ENCODE assay signal across 8 cellular contexts in genomic region chr22:30423959-30424380, GRCh38. TPM values are rescaled to one million over a fixed set of nuclear protein-coding genes. Genes with fewer than 3 reads are reported as not detected.
DNase-seq lines count a peak whose midpoint lies in the region; ATAC-seq and TF ChIP-seq lines count a peak whose summit lies in the region.

No MANE protein-coding gene starts in this region.

- H4K20me1 ChIP-seq in PC-9 (ENCODE audit: insufficient read depth): no peaks in the 10 kb centered on the region

- CTCF ChIA-PET in PC-9 (lab: Charles Lee): interaction anchor here (0.6 to 1.5 kb wide), 6 partner anchors 16 to 98 kb away, joined by 3 to 5 read pairs (median 3); partner anchors contain the start of gene TBC1D10A

- H3K4me3 Mint-ChIP-seq in activated T-cell treated with anti-CD3 and anti-CD28 coated beads, Interleukin-2, amount 50 U/mL, for 4 hours: peak overlapping the region; percentile 93

- peaks cover 74% of the 10 kb centered on the region for H3F3A ChIP-seq in PC-9 (ENCODE audit: insufficient read depth, low read depth)

- no peaks in the 10 kb centered on the region for H3K9me3 ChIP-seq in PC-9 (ENCODE audit: insufficient read depth, low read depth)
- H3K9me3 ChIP-seq in esophagus (ENCODE audit: control insufficient read depth in 2 of 2, insufficient read depth in 1 of 2, low read depth in 1 of 2, low read length in 1 of 2): no peaks in the 10 kb centered on the region
- H3K9me3 ChIP-seq in mucosa of rectum (ENCODE audit: control insufficient read depth in 2 of 2, low read length in 2 of 2): no peaks in the 10 kb centered on the region

- H3K4me2 ChIP-seq in PC-9: peak overlapping the region; percentile 88

- H3K79me2 ChIP-seq in PC-9 (ENCODE audit: low read depth): peaks cover 24% of the 10 kb centered on the region

- H3K27me3 ChIP-seq in PC-9 (ENCODE audit: insufficient read depth, low read depth): no peaks in the 10 kb centered on the region
- H3K27me3 ChIP-seq in esophagus (ENCODE audit: control insufficient read depth in 1 of 2, insufficient read depth in 2 of 2, low read length in 2 of 2): no peaks in the 10 kb centered on the region
- H3K27me3 ChIP-seq in mucosa of rectum (ENCODE audit: control insufficient read depth in 2 of 2, insufficient read depth in 2 of 2, low read length in 2 of 2): no peaks in the 10 kb centered on the region

- H3K9ac ChIP-seq in mucosa of rectum (ENCODE audit: low read depth in 1 of 2, low read length in 2 of 2): peak overlapping the region; percentile 89 to 91

- 0% methylated on average over 25 of the region's 25 CpGs for WGBS in esophagus, 2 donors

- ATAC-seq in GM21723 (IDR thresholded peaks at IDR 0.05; ENCODE audit: unreplicated experiment): peak; percentile 80
- peak; percentile 86 to 87 for ATAC-seq in activated T-cell treated with anti-CD3 and anti-CD28 coated beads, Interleukin-2, amount 50 U/mL, for 4 hours

- DNase-seq in DMS53 treated with DMSO at 0.1 percent for 48 hours (lab: John Stamatoyannopoulos, UW; ENCODE audit: unreplicated experiment) (peak; percentile 85), KBM-7 (peak; percentile 100), PC-9 (peak; percentile 98 to 99)
- peak; percentile 96 for DNase-seq in activated T-cell treated with anti-CD3 and anti-CD28 coated beads, Interleukin-2, amount 50 U/mL, for 4 hours
- peak; percentile 98 for DNase-seq in stimulated activated CD8-positive, alpha-beta memory T cell treated with anti-CD3 and anti-CD28 coated beads, Interleukin-4, amount 100 ng/mL, for 48 hours

- intact Hi-C loops in PC-9 (cut with micrococcal nuclease; ENCODE audit: unreplicated experiment): loop anchor here (1.0 to 10.0 kb wide), 4 partner anchors 12 to 181 kb away; partner anchors contain the start of genes SEC14L2 and TCN2

- no peaks in the 10 kb centered on the region for H3K27me3 Mint-ChIP-seq in activated T-cell treated with anti-CD3 and anti-CD28 coated beads, Interleukin-2, amount 50 U/mL, for 4 hours (ENCODE audit: low read depth)

- peaks cover 57% of the 10 kb centered on the region for H3K4me1 Mint-ChIP-seq in activated T-cell treated with anti-CD3 and anti-CD28 coated beads, Interleukin-2, amount 50 U/mL, for 4 hours (ENCODE audit: low read depth)

- BruUV-seq in PC-9 (replicated peaks; lab: Mats Ljungman, UMichigan): no TSS peak

- peak overlapping the region; percentile 70 for H3K4me3 ChIP-seq in PC-9
- peak overlapping the region; percentile 46 to 52 for H3K4me3 ChIP-seq in esophagus (ENCODE audit: low read depth in 1 of 2, low read length in 2 of 2)
- peak overlapping the region; percentile 66 to 92 for H3K4me3 ChIP-seq in mucosa of rectum (ENCODE audit: low read length in 2 of 2)

- peaks cover 20% of the 10 kb centered on the region for H3K36me3 Mint-ChIP-seq in activated T-cell treated with anti-CD3 and anti-CD28 coated beads, Interleukin-2, amount 50 U/mL, for 4 hours (ENCODE audit: insufficient read depth)

- H3K36me3 ChIP-seq in PC-9 (ENCODE audit: low read depth): peaks cover 14% of the 10 kb centered on the region; the same call in 1 of the 2 replicates
- peaks cover 0 to 7% of the 10 kb centered on the region in 2 donors for H3K36me3 ChIP-seq in esophagus (ENCODE audit: control insufficient read depth in 2 of 2, insufficient read depth in 2 of 2, low read length in 1 of 2)
- H3K36me3 ChIP-seq in mucosa of rectum (ENCODE audit: control insufficient read depth in 2 of 2, insufficient read depth in 2 of 2, low read length in 2 of 2): peaks cover 0 to 8% of the 10 kb centered on the region in 2 donors

- in situ Hi-C loops in KBM-7 (cut with MboI; ENCODE audit: low pct_unique_long_range_greater_than_20kb, low sequenced_read_pairs): no loop called here

- no peaks in the 10 kb centered on the region for H3K9me2 ChIP-seq in PC-9 (ENCODE audit: insufficient read depth)

- H3K9me3 Mint-ChIP-seq in activated T-cell treated with anti-CD3 and anti-CD28 coated beads, Interleukin-2, amount 50 U/mL, for 4 hours: no peaks in the 10 kb centered on the region

- POLR2A ChIA-PET in PC-9 (lab: Charles Lee; ENCODE audit: unreplicated experiment): interaction anchor here (0.6 to 1.7 kb wide), 10 partner anchors 12 to 867 kb away, joined by 3 to 20 read pairs (median 6); partner anchors contain the start of genes CCDC157, PES1, SEC14L2 and SF3A1

- no peak for TF ChIP-seq CTCF in PC-9 (conservative IDR thresholded peaks at IDR 0.05)

- H3K27ac ChIP-seq in PC-9 (peak overlapping the region; percentile 93), esophagus (ENCODE audit: low read depth in 2 of 2, low read length in 1 of 2) (peak overlapping the region; percentile 97), mucosa of rectum (ENCODE audit: low read depth in 2 of 2, low read length in 2 of 2) (peak overlapping the region; percentile 94 to 97)

- H3K4me1 ChIP-seq in PC-9 (replicated peaks; ENCODE audit: insufficient read depth) (peaks cover 46% of the 10 kb centered on the region), esophagus (ENCODE audit: control insufficient read depth in 2 of 2, insufficient read depth in 2 of 2, low read length in 1 of 2) (peaks cover 0 to 22% of the 10 kb centered on the region in 2 donors), mucosa of rectum (ENCODE audit: control insufficient read depth in 2 of 2, insufficient read depth in 2 of 2, low read length in 2 of 2) (peaks cover 43 to 44% of the 10 kb centered on the region in 2 donors)

- peak overlapping the region; percentile 57; the same call in 1 of the 2 replicates for H2AFZ ChIP-seq in PC-9

RNA-seq across cellular contexts. Expression of gene MTFP1, which starts 1.6 kb away (rescaled TPM):
- total RNA-seq in PC-9 (2021): 18.5 and 21.9 TPM in 2 replicates
- 100 to 1,000 TPM in 1 of 3 donors, 10 to 100 TPM in 2; 97.0 to 113 (median 99.9) TPM for total RNA-seq in activated T-cell treated with anti-CD3 and anti-CD28 coated beads, Interleukin-2, amount 50 U/mL, for 4 hours
- 10 to 100 TPM; 19.7 to 23.5 TPM for polyA plus RNA-seq in esophagus

RNA-seq across cellular contexts. Expression of gene SEC14L2, which starts 27.2 kb away (rescaled TPM):
- total RNA-seq in PC-9 (2021): 51.3 and 60.8 TPM in 2 replicates
- total RNA-seq in activated T-cell treated with anti-CD3 and anti-CD28 coated beads, Interleukin-2, amount 50 U/mL, for 4 hours: 10 to 100 TPM; 10.4 to 13.2 (median 12.5) TPM
- polyA plus RNA-seq in esophagus: 10 to 100 TPM; 27.2 to 29.1 TPM

RNA-seq across cellular contexts. Expression of gene RNF215, which starts 36.8 kb away (rescaled TPM):
- 24.0 and 33.8 TPM in 2 replicates for total RNA-seq in PC-9 (2021)
- 1 to 10 TPM; 3.9 to 5.1 (median 4.4) TPM for total RNA-seq in activated T-cell treated with anti-CD3 and anti-CD28 coated beads, Interleukin-2, amount 50 U/mL, for 4 hours
- polyA plus RNA-seq in esophagus: 1 to 10 TPM; 5.2 to 7.3 TPM

RNA-seq across cellular contexts. Expression of gene SEC14L3, which starts 47.8 kb away (rescaled TPM):
- total RNA-seq in PC-9 (2021): not detected in 2 replicates
- total RNA-seq in activated T-cell treated with anti-CD3 and anti-CD28 coated beads, Interleukin-2, amount 50 U/mL, for 4 hours: not detected
- not detected for polyA plus RNA-seq in esophagus

Comparison
In these comparisons a context has a peak if more than half of its experiments do, and no peak if none do; other contexts are left out.
1. Peak in every context shown above with its lines: DNase-seq, ATAC-seq, H3K4me3 ChIP-seq and H3K27ac ChIP-seq.